Comparison of ENCODE assay signal across 15 cellular contexts in genomic region chr1:15804060-15804459, GRCh38. TPM values are rescaled to one million over a fixed set of nuclear protein-coding genes. Genes with fewer than 3 reads are reported as not detected.
A peak's percentile ranks its signal among the peaks of the same experiment; 100 is the strongest.
DNase-seq lines count a peak whose midpoint lies in the region; ATAC-seq, FAIRE-seq and TF ChIP-seq lines count a peak whose summit lies in the region.
"Had no signal": no experiment of that assay in that cellular context is flagged by ENCODE, and none has a peak within 500 bp of the region (broad histone marks: within the 10 kb centered on the region; RNA-seq: fewer than 3 reads in every experiment).

No MANE protein-coding gene starts in this region.

- intact Hi-C loops in kidney (cut with DNase I) = no loop called here
- intact Hi-C loops in activated CD4-positive, alpha-beta T cell treated with anti-CD3 and anti-CD28 coated beads, Interleukin-2, amount 10 ng/mL, durations not matched to agents 24 days and 14 days (cut with micrococcal nuclease) = no loop called here

- ATAC-seq in T-helper 17 cell = no peak
- ATAC-seq: A549, HCT116 had no signal

- POLR2A ChIA-PET in HEK293T (lab: Yijun Ruan, JAX) = interaction anchor here (1.5 to 1.8 kb wide), 3 partner anchors 30 to 45 kb away, joined by 4 to 8 read pairs (median 7); no protein-coding TSS in a partner anchor

- DNase-seq in HEK293T (ENCODE audit: extremely low spot score) (no peak), T-helper 17 cell (no peak), kidney (peak; percentile 47), AML-193 (lab: John Stamatoyannopoulos, UW) (no peak), midbrain (lab: John Stamatoyannopoulos, UW) (no peak)
- DNase-seq in activated CD4-positive, alpha-beta T cell treated with anti-CD3 and anti-CD28 coated beads, Interleukin-2, amount 10 ng/mL, durations not matched to agents 24 days and 14 days = no peak
- DNase-seq: DMS79, GDM1 had no signal

- H3K9ac ChIP-seq in kidney (ENCODE audit: low read length in 2 of 2) = no peak overlapping the region
- H3K9ac ChIP-seq: BLaER1, GM23248 had no signal

- H3K4me3 ChIP-seq in kidney (ENCODE audit: low read length in 2 of 2) = no peak overlapping the region
- H3K4me3 ChIP-seq: A549, BLaER1, GM23248 had no signal

- peaks cover 18 to 21% of the 10 kb centered on the region in 2 donors for H3K4me1 ChIP-seq in kidney (ENCODE audit: control insufficient read depth in 1 of 2, insufficient read depth in 1 of 2, low read depth in 1 of 2, low read length in 2 of 2)

- no peaks in the 10 kb centered on the region for H3K4me1 Mint-ChIP-seq in T-helper 17 cell
- peaks cover 6% of the 10 kb centered on the region for H3K4me1 Mint-ChIP-seq in activated CD4-positive, alpha-beta T cell treated with anti-CD3 and anti-CD28 coated beads, Interleukin-2, amount 10 ng/mL, durations not matched to agents 24 days and 14 days
- H3K4me1 Mint-ChIP-seq: CD14-positive monocyte had no signal

- no peaks in the 10 kb centered on the region for H3K36me3 Mint-ChIP-seq in T-helper 17 cell (ENCODE audit: low read depth)
- H3K36me3 Mint-ChIP-seq in activated CD4-positive, alpha-beta T cell treated with anti-CD3 and anti-CD28 coated beads, Interleukin-2, amount 10 ng/mL, durations not matched to agents 24 days and 14 days (ENCODE audit: low read depth) = no peaks in the 10 kb centered on the region
- H3K36me3 Mint-ChIP-seq: CD14-positive monocyte; CD4-positive, alpha-beta memory T cell had no signal

- H3K9me3 ChIP-seq in T-helper 17 cell (ENCODE audit: control insufficient read depth, low read length, poor library complexity, severe bottlenecking) = no peaks in the 10 kb centered on the region
- H3K9me3 ChIP-seq in kidney (ENCODE audit: control insufficient read depth in 1 of 2, low read length in 2 of 2) = no peaks in the 10 kb centered on the region
- H3K9me3 ChIP-seq: A549, BLaER1 had no signal

- no peak overlapping the region for H3K4me3 Mint-ChIP-seq in T-helper 17 cell
- H3K4me3 Mint-ChIP-seq in activated CD4-positive, alpha-beta T cell treated with anti-CD3 and anti-CD28 coated beads, Interleukin-2, amount 10 ng/mL, durations not matched to agents 24 days and 14 days = no peak overlapping the region
- H3K4me3 Mint-ChIP-seq: CD4-positive, alpha-beta memory T cell had no signal

- peaks cover 10% of the 10 kb centered on the region for H3K27me3 Mint-ChIP-seq in T-helper 17 cell
- H3K27me3 Mint-ChIP-seq in activated CD4-positive, alpha-beta T cell treated with anti-CD3 and anti-CD28 coated beads, Interleukin-2, amount 10 ng/mL, durations not matched to agents 24 days and 14 days = peaks cover 12% of the 10 kb centered on the region

- CTCF ChIA-PET in HEK293T (lab: Yijun Ruan, JAX) = interaction anchor here (0.6 to 1.3 kb wide), 6 partner anchors 10 to 184 kb away, joined by 3 to 5 read pairs (median 3); no protein-coding TSS in a partner anchor

- TF ChIP-seq CTCF in kidney (IDR thresholded peaks at IDR 0.05; ENCODE audit: borderline replicate concordance, extremely low read depth, insufficient read depth) = no peak

- H3K36me3 ChIP-seq in kidney (ENCODE audit: control insufficient read depth in 1 of 2, insufficient read depth in 2 of 2, low read length in 2 of 2) = no peaks in the 10 kb centered on the region
- H3K36me3 ChIP-seq: BLaER1 had no signal

- no peak for FAIRE-seq in kidney (lab: Jason Lieb, UNC)
- FAIRE-seq: A549, H54 had no signal

- H3K27ac Mint-ChIP-seq in T-helper 17 cell = peak overlapping the region; percentile 8
- H3K27ac Mint-ChIP-seq in activated CD4-positive, alpha-beta T cell treated with anti-CD3 and anti-CD28 coated beads, Interleukin-2, amount 10 ng/mL, durations not matched to agents 24 days and 14 days = no peak overlapping the region
- H3K27ac Mint-ChIP-seq: CD14-positive monocyte; CD4-positive, alpha-beta memory T cell had no signal

- H3K9me3 Mint-ChIP-seq in activated CD4-positive, alpha-beta T cell treated with anti-CD3 and anti-CD28 coated beads, Interleukin-2, amount 10 ng/mL, durations not matched to agents 24 days and 14 days = no peaks in the 10 kb centered on the region
- H3K9me3 Mint-ChIP-seq: CD14-positive monocyte; CD4-positive, alpha-beta memory T cell had no signal

- no peak overlapping the region for H3K27ac ChIP-seq in kidney (ENCODE audit: low read depth in 2 of 2, low read length in 2 of 2)
- H3K27ac ChIP-seq: BLaER1, GM23248 had no signal

TF ChIP-seq in HEK293T, 16 proteins besides CTCF, POLR2A, EP300 and RAD21:
- TF ChIP-seq PKNOX1 (IDR thresholded peaks at IDR 0.05) (peak; percentile 44; the same call in 1 of the 2 replicates), SP1 (IDR thresholded peaks at IDR 0.05) (no peak)

RNA-seq across cellular contexts. Expression of gene UQCRHL, which starts 3.4 kb away (rescaled TPM):
- total RNA-seq in T-helper 17 cell = under 1 TPM; 0.65 to 0.81 TPM
- 0.91 TPM for total RNA-seq in kidney
- 11.8 TPM for polyA plus RNA-seq in kidney (ENCODE audit: insufficient read depth, low read depth, low replicate concordance)
- total RNA-seq in activated CD4-positive, alpha-beta T cell treated with anti-CD3 and anti-CD28 coated beads, Interleukin-2, amount 10 ng/mL, durations not matched to agents 24 days and 14 days = 1.5 TPM in 2 replicates

RNA-seq across cellular contexts. Expression of gene SPEN, which starts 43.4 kb away (rescaled TPM):
- total RNA-seq in T-helper 17 cell (10 to 100 TPM; 73.8 to 79.1 TPM), kidney (70.7 TPM)
- polyA plus RNA-seq in kidney (ENCODE audit: insufficient read depth, low read depth, low replicate concordance) = 9.4 TPM
- total RNA-seq in activated CD4-positive, alpha-beta T cell treated with anti-CD3 and anti-CD28 coated beads, Interleukin-2, amount 10 ng/mL, durations not matched to agents 24 days and 14 days = 89.1 and 94.1 TPM in 2 replicates

RNA-seq across cellular contexts. Expression of gene FBLIM1, which starts 45.5 kb away (rescaled TPM):
- under 1 TPM in 1 of 2 donors, not detected in 1; 0.21 TPM for total RNA-seq in T-helper 17 cell
- 89.3 TPM for total RNA-seq in kidney
- polyA plus RNA-seq in kidney (ENCODE audit: insufficient read depth, low read depth, low replicate concordance) = 16.6 TPM
- not detected in 2 replicates for total RNA-seq in activated CD4-positive, alpha-beta T cell treated with anti-CD3 and anti-CD28 coated beads, Interleukin-2, amount 10 ng/mL, durations not matched to agents 24 days and 14 days
- total RNA-seq: CD4-positive, alpha-beta memory T cell had no signal
- polyA plus RNA-seq: CD14-positive monocyte; CD4-positive, alpha-beta memory T cell had no signal

Comparison
In these comparisons a context has a peak if more than half of its experiments do, and no peak if none do; other contexts are left out.
1. RNA of gene FBLIM1, which starts 45.5 kb away (total RNA-seq): 89.3 TPM in kidney (single experiment); 0.21 TPM in T-helper 17 cell and not detected in activated CD4-positive, alpha-beta T cell treated with anti-CD3 and anti-CD28 coated beads, Interleukin-2, amount 10 ng/mL, durations not matched to agents 24 days and 14 days; every median in the first group is over 10 times any median in the second.